In the genomic region with DNA sequence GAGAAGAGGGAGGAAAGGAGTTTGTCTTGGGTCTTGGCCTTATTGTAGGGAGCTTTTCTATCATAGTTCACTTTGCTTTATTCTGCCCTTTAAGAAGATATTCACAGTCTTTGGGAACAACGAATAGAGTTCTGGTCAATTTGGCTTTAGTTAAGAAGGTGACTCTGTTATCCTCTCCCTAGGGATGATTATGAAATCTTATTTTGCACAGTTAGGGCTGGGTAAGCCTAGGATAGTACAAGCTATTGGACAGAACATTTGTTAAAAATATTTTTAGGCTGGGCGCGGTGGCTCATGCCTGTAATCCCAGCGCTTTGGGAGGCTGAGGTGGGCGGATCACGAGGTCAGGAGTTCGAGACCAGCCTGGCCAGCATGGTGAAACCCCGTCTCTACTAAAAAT, we compare ENCODE assay signal across 7 cellular contexts.
DNase-seq lines count a peak whose midpoint lies in the region; ATAC-seq and TF ChIP-seq lines count a peak whose summit lies in the region.
"Not testable (repeated sequence)": the region's sequence is repeated elsewhere in the genome, so short reads cannot be mapped to it uniquely, and the experiment has no call there.

No MANE protein-coding gene starts in this region.

- H3K79me2 ChIP-seq in PC-9 (ENCODE audit: low read depth): peaks cover 64% of the 10 kb centered on the region

- DNase-seq in HFFc6; PC-9; activated naive CD8-positive, alpha-beta T cell treated with anti-CD3 and anti-CD28 coated beads for 36 hours; left cardiac atrium; psoas muscle: not testable (repeated sequence)
- DNase-seq in fibroblast of pulmonary artery (ENCODE audit: low read depth) (peak; percentile 18), myocyte (ENCODE audit: low read depth) (peak; percentile 27)

- not testable (repeated sequence) for H3K4me2 ChIP-seq in PC-9

- intact Hi-C loops in PC-9 (cut with micrococcal nuclease; ENCODE audit: unreplicated experiment): loop anchor here (5.0 kb wide), 1 partner anchor 40 kb away; no protein-coding TSS in a partner anchor
- intact Hi-C loops in left cardiac atrium (cut with DNase I); psoas muscle (cut with DNase I): not testable (repeated sequence)

- H3K9me2 ChIP-seq in PC-9 (ENCODE audit: insufficient read depth): not testable (repeated sequence)

- peaks cover 30% of the 10 kb centered on the region for H3F3A ChIP-seq in PC-9 (ENCODE audit: insufficient read depth, low read depth)

- ATAC-seq in left cardiac atrium (peak; percentile 19 to 34), psoas muscle (peak in 3 of 4 donors; percentile 59 to 77 (median 63))

- H3K36me3 Mint-ChIP-seq in HFFc6 (ENCODE audit: low read depth); activated naive CD8-positive, alpha-beta T cell treated with anti-CD3 and anti-CD28 coated beads for 36 hours: not testable (repeated sequence)

- not testable (repeated sequence) for H2AFZ ChIP-seq in PC-9

- H3K9me3 Mint-ChIP-seq in HFFc6; activated naive CD8-positive, alpha-beta T cell treated with anti-CD3 and anti-CD28 coated beads for 36 hours: not testable (repeated sequence)

- H3K27ac ChIP-seq in PC-9: peak overlapping the region; percentile 16; the same call in 1 of the 2 replicates
- H3K27ac ChIP-seq in psoas muscle: not testable (repeated sequence)

- POLR2A ChIA-PET in PC-9 (lab: Charles Lee; ENCODE audit: unreplicated experiment): not testable (repeated sequence)

- H3K9me3 ChIP-seq in PC-9 (ENCODE audit: insufficient read depth, low read depth); psoas muscle: not testable (repeated sequence)

- H4K20me1 ChIP-seq in PC-9 (ENCODE audit: insufficient read depth): not testable (repeated sequence)

- H3K4me1 ChIP-seq in PC-9 (replicated peaks; ENCODE audit: insufficient read depth): peaks cover 34% of the 10 kb centered on the region
- peaks cover 20% of the 10 kb centered on the region for H3K4me1 ChIP-seq in psoas muscle

- H3K4me3 Mint-ChIP-seq in HFFc6; activated naive CD8-positive, alpha-beta T cell treated with anti-CD3 and anti-CD28 coated beads for 36 hours: not testable (repeated sequence)

- 0 out of 2 replicates have a peak overlapping the region, but pooled peaks have one; percentile 11 for H3K27ac Mint-ChIP-seq in HFFc6
- H3K27ac Mint-ChIP-seq in activated naive CD8-positive, alpha-beta T cell treated with anti-CD3 and anti-CD28 coated beads for 36 hours: peak overlapping the region; percentile 14

- H3K4me3 ChIP-seq in PC-9; fibroblast of pulmonary artery (replicated peaks; ENCODE audit: low read depth, low read length); psoas muscle: not testable (repeated sequence)

- not testable (repeated sequence) for H3K27me3 ChIP-seq in PC-9 (ENCODE audit: insufficient read depth, low read depth); psoas muscle (ENCODE audit: insufficient read depth in 3 of 3, low read length in 2 of 3)

- H3K36me3 ChIP-seq in PC-9 (ENCODE audit: low read depth); psoas muscle (ENCODE audit: insufficient read depth in 1 of 2, low read depth in 1 of 2): not testable (repeated sequence)

- peaks cover 27% of the 10 kb centered on the region for H3K4me1 Mint-ChIP-seq in HFFc6 (ENCODE audit: low read depth)
- H3K4me1 Mint-ChIP-seq in activated naive CD8-positive, alpha-beta T cell treated with anti-CD3 and anti-CD28 coated beads for 36 hours: peaks cover 48% of the 10 kb centered on the region

- not testable (repeated sequence) for H3K27me3 Mint-ChIP-seq in HFFc6 (ENCODE audit: insufficient read depth); activated naive CD8-positive, alpha-beta T cell treated with anti-CD3 and anti-CD28 coated beads for 36 hours

- TF ChIP-seq CTCF in HFFc6 (IDR thresholded peaks at IDR 0.05); PC-9 (conservative IDR thresholded peaks at IDR 0.05); fibroblast of pulmonary artery (IDR thresholded peaks at IDR 0.05; ENCODE audit: low read length, missing control alignments); psoas muscle (IDR thresholded peaks at IDR 0.05): not testable (repeated sequence)

- CTCF ChIA-PET in PC-9 (lab: Charles Lee): not testable (repeated sequence)

- BruUV-seq in PC-9 (replicated peaks; lab: Mats Ljungman, UMichigan): not testable (repeated sequence)

- 67 to 84% (median 67%) methylated on average over 6 to 7 of the region's 8 CpGs for WGBS in psoas muscle, 3 donors
